ENCODE assay signal across 28 cellular contexts in genomic region chr7:131504157-131504899, GRCh38. TPM values are rescaled to one million over a fixed set of nuclear protein-coding genes. Genes with fewer than 3 reads are reported as not detected.
A peak's percentile ranks its signal among the peaks of the same experiment; 100 is the strongest.
DNase-seq lines count a peak whose midpoint lies in the region; ATAC-seq, FAIRE-seq and TF ChIP-seq lines count a peak whose summit lies in the region.
"Had no signal": no experiment of that assay in that cellular context is flagged by ENCODE, and none has a peak within 500 bp of the region (broad histone marks: within the 10 kb centered on the region; RNA-seq: fewer than 3 reads in every experiment).

No MANE protein-coding gene starts in this region.

- intact Hi-C loops in heart left ventricle (cut with DNase I) (loop anchor here in 2 of 10 donors (10.0 kb wide), 2 partner anchors 50 to 80 kb away; partner anchors contain the start of gene PODXL (in 1 of the 2)), right cardiac atrium (cut with DNase I) (no loop called here), IMR-90 (cut with micrococcal nuclease) (no loop called here), CD14-positive monocyte (cut with micrococcal nuclease) (loop anchor here in 1 of 2 donors (10.0 kb wide), 1 partner anchor 150 kb away; no protein-coding TSS in a partner anchor)

- H2BK5ac ChIP-seq in IMR-90 (ENCODE audit: low read depth, low read length, poor library complexity, severe bottlenecking): no peak overlapping the region

- H3K56ac ChIP-seq in IMR-90 (ENCODE audit: extremely low read depth, insufficient read depth, low read length): no peak overlapping the region

- H3K9ac ChIP-seq in IMR-90 (ENCODE audit: low read depth, low read length): no peak overlapping the region
- H3K9ac ChIP-seq: BLaER1 treated with 17β-estradiol and CSF1 and Interleukin-3, amounts not matched to agents 10 nM and 100 nM had no signal

- H3K9me3 ChIP-seq in heart left ventricle (no peaks in the 10 kb centered on the region), right cardiac atrium (ENCODE audit: control insufficient read depth, low read length) (no peaks in the 10 kb centered on the region), IMR-90 (ENCODE audit: control insufficient read depth, insufficient read depth, low read length) (no peaks in the 10 kb centered on the region), suprapubic skin (no peaks in the 10 kb centered on the region)
- H3K9me3 ChIP-seq: BLaER1 treated with 17β-estradiol and CSF1 and Interleukin-3, amounts not matched to agents 10 nM and 100 nM; HAP-1; transverse colon had no signal

- no peak overlapping the region for H4K8ac ChIP-seq in IMR-90 (ENCODE audit: low read depth in 2 of 2, low read length in 2 of 2)

- no peak for ATAC-seq in heart left ventricle
- no peak for ATAC-seq in right cardiac atrium
- ATAC-seq in IMR-90 (ENCODE audit: low read depth): no peak
- no peak for ATAC-seq in HG03135 (IDR thresholded peaks at IDR 0.05; ENCODE audit: unreplicated experiment)
- ATAC-seq: activated T-cell treated with anti-CD3 and anti-CD28 coated beads, Interleukin-2, amount 50 U/mL, for 72 hours; PC-3; stimulated activated naive CD8-positive, alpha-beta T cell treated with anti-CD3 and anti-CD28 coated beads, Interleukin-15, Interleukin-2, amounts not matched to agents 100 U/mL and 50 U/mL, for 24 hours had no signal

- POLR2A ChIA-PET in IMR-90 (lab: Charles Lee; ENCODE audit: unreplicated experiment): no interaction called here

- H3K4me1 Mint-ChIP-seq in glutamatergic neuron (ENCODE audit: low read depth, unreplicated experiment) (peaks cover 59% of the 10 kb centered on the region), CD14-positive monocyte (peaks cover 3% of the 10 kb centered on the region)

- H3K36me3 ChIP-seq in heart left ventricle (peaks cover 0 to 85% (median 36%) of the 10 kb centered on the region in 9 donors), IMR-90 (ENCODE audit: control insufficient read depth, insufficient read depth, low read length) (no peaks in the 10 kb centered on the region), suprapubic skin (no peaks in the 10 kb centered on the region)
- H3K36me3 ChIP-seq: transverse colon had no signal

- TF ChIP-seq POLR2A in heart left ventricle (IDR thresholded peaks at IDR 0.05) (no peak), IMR-90 (IDR thresholded peaks at IDR 0.05; ENCODE audit: low read depth, low read length) (no peak), suprapubic skin (IDR thresholded peaks at IDR 0.05) (no peak)

- H3K4me3 ChIP-seq in heart left ventricle (no peak overlapping the region), right cardiac atrium (ENCODE audit: low read length) (no peak overlapping the region), IMR-90 (ENCODE audit: insufficient read depth, low read depth, low read length) (no peak overlapping the region), suprapubic skin (no peak overlapping the region)
- H3K4me3 ChIP-seq: BLaER1 treated with 17β-estradiol and CSF1 and Interleukin-3, amounts not matched to agents 10 nM and 100 nM; cardiac muscle cell; HAP-1; transverse colon had no signal

- no peak overlapping the region for H3K14ac ChIP-seq in IMR-90 (replicated peaks; ENCODE audit: low read depth, low read length)

- dilution Hi-C loops in IMR-90 (cut with HindIII; ENCODE audit: low sequenced_read_pairs, unreplicated experiment): no loop called here

- no peak overlapping the region for H2BK15ac ChIP-seq in IMR-90 (ENCODE audit: low read depth, low read length)

- no peak overlapping the region for H3K23ac ChIP-seq in IMR-90 (ENCODE audit: low read depth, low read length)

- no peak overlapping the region for H2AK5ac ChIP-seq in IMR-90 (ENCODE audit: low read depth, low read length)

- no peaks in the 10 kb centered on the region for H3K27me3 ChIP-seq in heart left ventricle
- no peaks in the 10 kb centered on the region for H3K27me3 ChIP-seq in right cardiac atrium (ENCODE audit: control insufficient read depth, insufficient read depth)
- no peaks in the 10 kb centered on the region; the same call in 1 of the 2 replicates for H3K27me3 ChIP-seq in IMR-90 (ENCODE audit: control insufficient read depth, insufficient read depth, low read length)
- H3K27me3 ChIP-seq in suprapubic skin: peaks cover 13% of the 10 kb centered on the region
- H3K27me3 ChIP-seq: BLaER1 treated with 17β-estradiol and CSF1 and Interleukin-3, amounts not matched to agents 10 nM and 100 nM; cardiac muscle cell had no signal

- H3K18ac ChIP-seq in IMR-90 (ENCODE audit: low read depth, low read length): no peak overlapping the region

- H3K4ac ChIP-seq in IMR-90 (ENCODE audit: low read depth, low read length): no peak overlapping the region

- H3K27ac Mint-ChIP-seq in glutamatergic neuron (ENCODE audit: unreplicated experiment) (peak overlapping the region; percentile 33), CD14-positive monocyte (no peak overlapping the region)
- H3K27ac Mint-ChIP-seq: activated T-cell treated with anti-CD3 and anti-CD28 coated beads, Interleukin-2, amount 50 U/mL, for 72 hours had no signal

- in situ Hi-C loops in IMR-90 (cut with MboI; ENCODE audit: low sequenced_read_pairs): no loop called here

- no peak for TF ChIP-seq EP300 in suprapubic skin (IDR thresholded peaks at IDR 0.05)

- H4K91ac ChIP-seq in IMR-90 (ENCODE audit: insufficient read depth, low read depth, low read length): no peak overlapping the region

- H2BK20ac ChIP-seq in IMR-90 (ENCODE audit: low read depth, low read length): no peak overlapping the region

- WGBS in heart left ventricle, 4 donors: 85 to 93% (median 88%) methylated on average over 13 to 14 of the region's 14 CpGs
- 87% methylated on average over 14 of the region's 14 CpGs for WGBS in right cardiac atrium
- 100% methylated on average over 1 of the region's 14 CpGs; no CpG with 5 or more reads in 1 of the 2 experiments for WGBS in IMR-90 (ENCODE audit: extremely low coverage in 2 of 2, insufficient read length in 1 of 2), 2 experiments
- 80% methylated on average over 12 of the region's 14 CpGs for WGBS in suprapubic skin

- H3K27ac ChIP-seq in heart left ventricle (peak overlapping the region in 7 of 12 donors; percentile 15 to 86 (median 71)), right cardiac atrium (ENCODE audit: low read length) (no peak overlapping the region), IMR-90 (ENCODE audit: insufficient read depth, low read length) (no peak overlapping the region), suprapubic skin (peak overlapping the region; percentile 51)

- no peak for TF ChIP-seq RAD21 in IMR-90 (IDR thresholded peaks at IDR 0.05; ENCODE audit: low read length)

- BruUV-seq in IMR-90 (replicated peaks; lab: Mats Ljungman, UMichigan): no TSS peak

- H2AK9ac ChIP-seq in IMR-90 (replicated peaks; ENCODE audit: low read depth, low read length, poor library complexity): peak overlapping the region; percentile 13

- CTCF ChIA-PET in IMR-90 (lab: Yijun Ruan, JAX): no interaction called here

- no peak overlapping the region for H4K5ac ChIP-seq in IMR-90 (ENCODE audit: low read depth, low read length)

- H3K36me3 Mint-ChIP-seq in glutamatergic neuron (ENCODE audit: unreplicated experiment) (no peaks in the 10 kb centered on the region), CD14-positive monocyte (peaks cover 0 to 4% of the 10 kb centered on the region in 2 donors)

- H3K4me2 ChIP-seq in IMR-90 (ENCODE audit: low read depth, low read length): no peak overlapping the region
- H3K4me2 ChIP-seq: BLaER1 treated with 17β-estradiol and CSF1 and Interleukin-3, amounts not matched to agents 10 nM and 100 nM had no signal

- H2BK120ac ChIP-seq in IMR-90 (ENCODE audit: low read depth, low read length): no peak overlapping the region

- H3K4me3 Mint-ChIP-seq in glutamatergic neuron (ENCODE audit: unreplicated experiment) (peak overlapping the region; percentile 65), CD14-positive monocyte (no peak overlapping the region)
- H3K4me3 Mint-ChIP-seq: activated T-cell treated with anti-CD3 and anti-CD28 coated beads, Interleukin-2, amount 50 U/mL, for 72 hours had no signal

- peaks cover 27% of the 10 kb centered on the region for H3K9me1 ChIP-seq in IMR-90 (ENCODE audit: insufficient read depth, low read length)

- H3K9me3 Mint-ChIP-seq in glutamatergic neuron (ENCODE audit: unreplicated experiment) (peaks cover 25% of the 10 kb centered on the region), CD14-positive monocyte (peaks cover 0 to 2% (median 0%) of the 10 kb centered on the region in 7 donors)
- H3K9me3 Mint-ChIP-seq: activated T-cell treated with anti-CD3 and anti-CD28 coated beads, Interleukin-2, amount 50 U/mL, for 72 hours had no signal

- FAIRE-seq in HTR-8/SVneo (lab: Jason Lieb, UNC): no peak
- FAIRE-seq: endothelial cell of umbilical vein, GM12892, TTC549 had no signal

- DNase-seq in heart left ventricle (no peak), right cardiac atrium (no peak), IMR-90 (no peak), glutamatergic neuron (no peak), suprapubic skin (ENCODE audit: low spot score in 2 of 2) (no peak), CD14-positive monocyte (ENCODE audit: low spot score) (no peak), HTR-8/SVneo (ENCODE audit: insufficient read length, low spot score) (no peak)
- DNase-seq: activated CD4-positive, alpha-beta T cell treated with anti-CD3 and anti-CD28 coated beads for 1 hour; activated naive CD4-positive, alpha-beta T cell treated with anti-CD3 and anti-CD28 coated beads, Interleukin-2, amount 50 U/mL, for 16 hours; activated T-cell treated with anti-CD3 and anti-CD28 coated beads, Interleukin-2, amount 50 U/mL, for 72 hours; anterior cingulate cortex; dermis blood vessel endothelial cell; NCI-H1092; NCI-H2029 treated with DMSO at 0.1 percent for 48 hours; NCI-H345; NCI-H82; occipital lobe; PC-3; SHP77; stimulated activated naive CD8-positive, alpha-beta T cell treated with anti-CD3 and anti-CD28 coated beads, Interleukin-15, Interleukin-2, amounts not matched to agents 100 U/mL and 50 U/mL, for 24 hours; transverse colon had no signal

- H4K20me1 ChIP-seq in IMR-90 (ENCODE audit: insufficient read depth, low read length): peaks cover 13% of the 10 kb centered on the region

- peaks cover 0 to 8% of the 10 kb centered on the region in 2 experiments; a peak in 1 of 4 replicates for H3K79me1 ChIP-seq in IMR-90 (ENCODE audit: low read depth in 1 of 2, low read length in 2 of 2)

- H2AFZ ChIP-seq in IMR-90 (replicated peaks; ENCODE audit: low read length, poor library complexity): no peak overlapping the region

- TF ChIP-seq CTCF in heart left ventricle (IDR thresholded peaks at IDR 0.05) (no peak), IMR-90 (conservative IDR thresholded peaks at IDR 0.05; ENCODE audit: low read depth, low read length) (no peak), glutamatergic neuron (IDR thresholded peaks at IDR 0.05; ENCODE audit: partially characterized antibody, unreplicated experiment) (no peak), suprapubic skin (IDR thresholded peaks at IDR 0.05) (no peak), CD14-positive monocyte (IDR thresholded peaks at IDR 0.05) (no peak)

- H3K27me3 Mint-ChIP-seq in glutamatergic neuron (ENCODE audit: unreplicated experiment) (peaks cover 9% of the 10 kb centered on the region), CD14-positive monocyte (ENCODE audit: low read depth in 3 of 3) (peaks cover 1 to 11% (median 6%) of the 10 kb centered on the region in 3 donors)

- H3K4me1 ChIP-seq in heart left ventricle: peaks cover 14 to 59% (median 36%) of the 10 kb centered on the region in 12 donors
- peaks cover 23% of the 10 kb centered on the region for H3K4me1 ChIP-seq in right cardiac atrium (ENCODE audit: control insufficient read depth, insufficient read depth, low read length)
- H3K4me1 ChIP-seq in IMR-90 (ENCODE audit: control insufficient read depth, insufficient read depth, low read length): peaks cover 21% of the 10 kb centered on the region
- peaks cover 24% of the 10 kb centered on the region for H3K4me1 ChIP-seq in suprapubic skin
- H3K4me1 ChIP-seq: HAP-1 had no signal

RNA-seq across cellular contexts. Expression of gene PODXL, which starts 52.1 kb away (rescaled TPM):
- 100 to 1,000 TPM in 1 of 9 donors, 10 to 100 TPM in 8; 57.7 to 230 (median 75.1) TPM for total RNA-seq in heart left ventricle
- polyA plus RNA-seq in heart left ventricle: 10 to 100 TPM; 30.9 to 64.6 TPM
- total RNA-seq in right cardiac atrium: 10 to 100 TPM; 60.7 to 81.1 (median 63.9) TPM
- polyA plus RNA-seq in right cardiac atrium: 29.1 TPM
- 1.3 and 1.4 TPM in 2 replicates for total RNA-seq in IMR-90 (2012; rRNA removed)
- 3.8 and 4.2 TPM in 2 replicates for polyA plus RNA-seq in IMR-90 (2012; rRNA removed)
- polyA plus RNA-seq in IMR-90 (2012; cell fraction: cytosol; rRNA removed): 1.9 and 2.1 TPM in 2 replicates
- 6.7 and 7.8 TPM in 2 replicates for polyA plus RNA-seq in IMR-90 (2012; cell fraction: nucleus; rRNA removed; ENCODE audit: low replicate concordance)
- total RNA-seq in glutamatergic neuron (ENCODE audit: unreplicated experiment): 12.3 TPM
- 10 to 100 TPM; 10.2 to 27.9 (median 17.8) TPM for total RNA-seq in suprapubic skin
- under 1 TPM in 1 of 2 donors, not detected in 1; 0.20 TPM for polyA plus RNA-seq in CD14-positive monocyte

Comparison
In these comparisons a context has a peak if more than half of its experiments do, and no peak if none do; other contexts are left out.
1. H3K27ac ChIP-seq: peak in heart left ventricle (7 of 12) and suprapubic skin (single experiment); none in right cardiac atrium (single experiment) and IMR-90 (single experiment).